Comparison of ENCODE assay signal across 8 cellular contexts in genomic region chr4:79576480-79576803, GRCh38.
A peak's percentile ranks its signal among the peaks of the same experiment; 100 is the strongest.
DNase-seq lines count a peak whose midpoint lies in the region; FAIRE-seq and TF ChIP-seq lines count a peak whose summit lies in the region.

No MANE protein-coding gene starts in this region.

- FAIRE-seq in HTR-8/SVneo (lab: Jason Lieb, UNC): no peak

- TF ChIP-seq CTCF in 22Rv1 (IDR thresholded peaks at IDR 0.05): peak; percentile 82
- peak; percentile 25; the same call in 1 of the 2 replicates for TF ChIP-seq CTCF in GM12875 (IDR thresholded peaks at IDR 0.05; ENCODE audit: borderline replicate concordance, insufficient read depth, low read depth, low read length)

- DNase-seq in HTR-8/SVneo (ENCODE audit: insufficient read length, low spot score): peak; percentile 0
- peak; percentile 48 for DNase-seq in SHP77 treated with DMSO at 0.1 percent for 48 hours (lab: John Stamatoyannopoulos, UW)
- DNase-seq in fibroblast of the conjunctiva (ENCODE audit: low read depth): peak; percentile 14
- DNase-seq in skeletal muscle cell (ENCODE audit: low read depth): peak; percentile 25
- DNase-seq in NK-92 (lab: John Stamatoyannopoulos, UW; ENCODE audit: unreplicated experiment): no peak
- no peak for DNase-seq in activated CD4-positive, alpha-beta T cell treated with anti-CD3 and anti-CD28 coated beads, Interleukin-2, amount 50 U/mL, for 1 hour

- H3K4me3 ChIP-seq in GM12875 (ENCODE audit: low read depth, low read length) (no peak overlapping the region), skeletal muscle cell (ENCODE audit: low read depth, low read length) (no peak overlapping the region)

- H3K27ac ChIP-seq in 22Rv1: no peak overlapping the region

Comparison
In these comparisons a context has a peak if more than half of its experiments do, and no peak if none do; other contexts are left out.
1. DNase-seq: peak in HTR-8/SVneo (single experiment), SHP77 treated with DMSO at 0.1 percent for 48 hours (single experiment), fibroblast of the conjunctiva (single experiment) and skeletal muscle cell (single experiment); none in NK-92 (single experiment) and activated CD4-positive, alpha-beta T cell treated with anti-CD3 and anti-CD28 coated beads, Interleukin-2, amount 50 U/mL, for 1 hour (single experiment).